ENCODE assay signal across 7 cellular contexts in the genomic region with DNA sequence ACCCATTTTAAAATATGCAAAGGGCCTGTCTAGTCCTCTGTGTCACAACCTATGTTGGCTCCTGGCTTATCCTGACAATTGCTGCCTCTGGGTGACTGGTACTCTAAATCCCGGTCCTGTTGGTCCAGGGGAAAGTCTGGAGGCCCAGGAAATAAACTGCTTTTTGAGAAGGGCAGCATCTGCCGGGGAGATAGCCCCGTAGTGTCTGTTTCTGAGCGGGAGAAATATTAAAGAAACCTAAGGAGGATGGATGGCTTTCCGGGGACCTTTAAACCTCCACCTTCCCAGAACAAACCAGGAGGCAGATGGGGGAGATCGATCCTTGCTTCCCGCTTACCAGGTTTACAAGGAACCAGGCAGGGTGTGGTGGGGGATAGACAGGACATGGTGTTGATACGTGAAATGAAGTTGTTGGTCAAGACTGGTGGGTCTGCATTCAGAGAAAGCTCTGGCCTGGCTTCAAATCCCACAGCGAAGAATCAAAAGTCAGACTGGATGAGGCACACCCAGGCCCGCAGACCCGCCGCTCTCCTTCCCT. TPM values are rescaled to one million over a fixed set of nuclear protein-coding genes. Genes with fewer than 3 reads are reported as not detected.
DNase-seq lines count a peak whose midpoint lies in the region; ATAC-seq and TF ChIP-seq lines count a peak whose summit lies in the region.
"Had no signal": no experiment of that assay in that cellular context is flagged by ENCODE, and none has a peak within 500 bp of the region (broad histone marks: within the 10 kb centered on the region; RNA-seq: fewer than 3 reads in every experiment).

No MANE protein-coding gene starts in this region.

- POLR2A ChIA-PET in AG04449 (lab: Yijun Ruan, JAX) = interaction anchor here (0.6 to 6.4 kb wide), 11 partner anchors 9 to 56 kb away, joined by 3 to 57 read pairs (median 5); partner anchors contain the start of genes HOXB4 and HOXB5
- POLR2A ChIA-PET in activated CD8-positive, alpha-beta T cell treated with anti-CD3 and anti-CD28 coated beads, Interleukin-2, amount 10 ng/mL, durations not matched to agents 7 days and 5 days (lab: Charles Lee) = interaction anchor here (0.7 to 1.6 kb wide), 7 partner anchors 16 to 99 kb away, joined by 3 to 6 read pairs (median 3); no protein-coding TSS in a partner anchor

- peaks cover 6% of the 10 kb centered on the region for H3K27me3 Mint-ChIP-seq in activated CD8-positive, alpha-beta T cell treated with anti-CD3 and anti-CD28 coated beads, Interleukin-2, amount 10 ng/mL, durations not matched to agents 7 days and 5 days (ENCODE audit: low read depth)

- intact Hi-C loops in head of caudate nucleus (cut with DNase I) = no loop called here

- peak overlapping the region; percentile 84 for H3K4me3 ChIP-seq in AG04449 (ENCODE audit: low read depth, low read length)

- peak overlapping the region; percentile 90 for H3K4me3 Mint-ChIP-seq in activated CD8-positive, alpha-beta T cell treated with anti-CD3 and anti-CD28 coated beads, Interleukin-2, amount 10 ng/mL, durations not matched to agents 7 days and 5 days

- H3K27ac Mint-ChIP-seq in activated CD8-positive, alpha-beta T cell treated with anti-CD3 and anti-CD28 coated beads, Interleukin-2, amount 10 ng/mL, durations not matched to agents 7 days and 5 days = peak overlapping the region; percentile 98

- ATAC-seq in activated CD8-positive, alpha-beta T cell treated with anti-CD3 and anti-CD28 coated beads, Interleukin-2, amount 10 ng/mL, durations not matched to agents 7 days and 5 days = no peak

- no peaks in the 10 kb centered on the region for H3K9me3 Mint-ChIP-seq in activated CD8-positive, alpha-beta T cell treated with anti-CD3 and anti-CD28 coated beads, Interleukin-2, amount 10 ng/mL, durations not matched to agents 7 days and 5 days (ENCODE audit: insufficient read depth)

- TF ChIP-seq CTCF in AG04449 (IDR thresholded peaks at IDR 0.05; ENCODE audit: insufficient read depth, low read length, missing control alignments) = no peak

- DNase-seq in AG04449 (ENCODE audit: low read depth, low spot score) = no peak
- no peak for DNase-seq in activated CD8-positive, alpha-beta T cell treated with anti-CD3 and anti-CD28 coated beads, Interleukin-2, amount 10 ng/mL, durations not matched to agents 7 days and 5 days
- peak; percentile 39 for DNase-seq in kidney tubule cell (ENCODE audit: low spot score)
- DNase-seq in activated CD4-positive, CD25-positive, alpha-beta regulatory T cell treated with anti-CD3 and anti-CD28 coated beads, Interleukin-2, amount 50 U/mL, for 72 hours = no peak
- DNase-seq in head of caudate nucleus = no peak
- no peak for DNase-seq in T-helper 9 cell

- peaks cover 16% of the 10 kb centered on the region for H3K36me3 Mint-ChIP-seq in activated CD8-positive, alpha-beta T cell treated with anti-CD3 and anti-CD28 coated beads, Interleukin-2, amount 10 ng/mL, durations not matched to agents 7 days and 5 days (ENCODE audit: low read depth)

- H3K4me1 Mint-ChIP-seq in activated CD8-positive, alpha-beta T cell treated with anti-CD3 and anti-CD28 coated beads, Interleukin-2, amount 10 ng/mL, durations not matched to agents 7 days and 5 days (ENCODE audit: low read depth) = peaks cover 40% of the 10 kb centered on the region

- CTCF ChIA-PET in AG04449 (lab: Yijun Ruan, JAX) = interaction anchor here (0.7 to 3.2 kb wide), 7 partner anchors 8 to 205 kb away, joined by 3 to 23 read pairs (median 7); no protein-coding TSS in a partner anchor
- CTCF ChIA-PET in activated CD8-positive, alpha-beta T cell treated with anti-CD3 and anti-CD28 coated beads, Interleukin-2, amount 10 ng/mL, durations not matched to agents 7 days and 5 days (lab: Charles Lee) = interaction anchor here (0.6 to 3.1 kb wide), 14 partner anchors 8 to 284 kb away, joined by 3 to 23 read pairs (median 4); no protein-coding TSS in a partner anchor

RNA-seq across cellular contexts. Expression of gene HOXB2, which starts 3.8 kb away (rescaled TPM):
- 10 to 100 TPM; 15.7 to 17.7 TPM for total RNA-seq in activated CD8-positive, alpha-beta T cell treated with anti-CD3 and anti-CD28 coated beads, Interleukin-2, amount 10 ng/mL, durations not matched to agents 7 days and 5 days
- total RNA-seq: NCI-H460 had no signal

RNA-seq across cellular contexts. Expression of gene HOXB1, which starts 10.3 kb away (rescaled TPM):
- total RNA-seq in activated CD8-positive, alpha-beta T cell treated with anti-CD3 and anti-CD28 coated beads, Interleukin-2, amount 10 ng/mL, durations not matched to agents 7 days and 5 days = not detected
- total RNA-seq: NCI-H460 had no signal

RNA-seq across cellular contexts. Expression of gene HOXB4, which starts 37.0 kb away (rescaled TPM):
- total RNA-seq in activated CD8-positive, alpha-beta T cell treated with anti-CD3 and anti-CD28 coated beads, Interleukin-2, amount 10 ng/mL, durations not matched to agents 7 days and 5 days = 1 to 10 TPM; 5.7 to 6.1 TPM

RNA-seq across cellular contexts. Expression of gene HOXB3, which starts 48.9 kb away (rescaled TPM):
- 10 to 100 TPM in 1 of 2 experiments, 1 to 10 TPM in 1; 8.2 to 10.3 TPM for total RNA-seq in activated CD8-positive, alpha-beta T cell treated with anti-CD3 and anti-CD28 coated beads, Interleukin-2, amount 10 ng/mL, durations not matched to agents 7 days and 5 days

RNA-seq across cellular contexts. Expression of gene HOXB5, which starts 52.5 kb away (rescaled TPM):
- not detected for total RNA-seq in activated CD8-positive, alpha-beta T cell treated with anti-CD3 and anti-CD28 coated beads, Interleukin-2, amount 10 ng/mL, durations not matched to agents 7 days and 5 days
